6 cellular contexts compared by ENCODE assay signal in the genomic region with DNA sequence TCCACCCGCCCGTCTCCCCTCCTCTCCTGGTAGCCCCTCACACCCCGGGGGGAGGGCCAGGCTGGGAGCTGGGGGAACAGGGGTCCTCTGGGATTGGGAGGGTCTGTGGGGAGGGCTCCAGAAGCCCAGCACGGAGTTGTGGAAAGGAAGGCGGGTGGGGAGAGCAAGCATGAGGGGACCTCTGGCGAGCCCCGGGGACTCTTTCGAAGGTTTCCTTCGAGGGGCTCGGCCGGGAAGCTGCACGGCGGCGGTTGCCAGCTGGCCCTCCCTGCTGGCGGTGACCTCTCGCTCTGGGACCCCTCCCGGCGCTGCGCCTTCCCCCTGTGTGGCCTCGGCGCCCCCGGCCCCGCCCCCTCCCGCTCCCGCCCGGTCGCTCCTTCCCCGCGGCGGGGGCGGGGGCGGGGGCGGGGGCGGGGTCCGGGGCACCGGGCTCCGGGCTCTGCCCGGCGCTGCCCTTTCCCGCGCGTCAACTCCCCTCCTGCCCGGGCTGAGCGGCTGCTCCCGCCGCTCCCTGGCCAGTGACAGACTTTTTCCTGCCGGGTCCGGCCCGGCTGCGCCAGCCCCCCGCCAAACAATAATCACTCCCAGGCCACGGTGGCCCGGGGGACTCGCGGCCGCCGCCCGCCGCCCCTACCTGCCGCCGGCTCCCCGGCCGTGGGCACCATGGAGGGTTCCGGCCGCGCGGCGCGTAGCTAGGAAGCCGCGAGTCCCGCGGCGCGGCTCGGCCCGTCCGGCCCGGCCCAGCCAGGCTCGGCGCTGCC. TPM values are rescaled to one million over a fixed set of nuclear protein-coding genes. Genes with fewer than 3 reads are reported as not detected.
DNase-seq lines count a peak whose midpoint lies in the region; ATAC-seq and TF ChIP-seq lines count a peak whose summit lies in the region.

No MANE protein-coding gene starts in this region.

- peak; percentile 6 for ATAC-seq in gastroesophageal sphincter

- H3K4me3 ChIP-seq in gastroesophageal sphincter (peak overlapping the region; percentile 82 to 94), suprapubic skin (peak overlapping the region; percentile 93)

- peak overlapping the region; percentile 87 to 99 (median 99) for H3K27ac ChIP-seq in gastroesophageal sphincter
- H3K27ac ChIP-seq in suprapubic skin, result peak overlapping the region; percentile 97

- H3K27me3 ChIP-seq in gastroesophageal sphincter (no peaks in the 10 kb centered on the region), suprapubic skin (no peaks in the 10 kb centered on the region)

- H3K9me3 ChIP-seq in gastroesophageal sphincter (no peaks in the 10 kb centered on the region), suprapubic skin (no peaks in the 10 kb centered on the region)

- no peaks in the 10 kb centered on the region for H3K36me3 ChIP-seq in gastroesophageal sphincter
- no peaks in the 10 kb centered on the region for H3K36me3 ChIP-seq in suprapubic skin

- DNase-seq in NCI-H146 (lab: John Stamatoyannopoulos, UW) (peak; percentile 47), NCI-H146 treated with DMSO at 0.1 percent for 48 hours (lab: John Stamatoyannopoulos, UW; ENCODE audit: unreplicated experiment) (no peak), suprapubic skin (ENCODE audit: low spot score in 2 of 2) (no peak), NCI-H1436 (lab: John Stamatoyannopoulos, UW) (no peak), anterior cingulate cortex (lab: John Stamatoyannopoulos, UW) (no peak)

- H3K4me1 ChIP-seq in gastroesophageal sphincter (peaks cover 2 to 79% (median 49%) of the 10 kb centered on the region in 3 donors), suprapubic skin (peaks cover 81% of the 10 kb centered on the region)

- TF ChIP-seq CTCF in gastroesophageal sphincter (IDR thresholded peaks at IDR 0.05) (no peak), suprapubic skin (IDR thresholded peaks at IDR 0.05) (no peak)

- TF ChIP-seq POLR2A in gastroesophageal sphincter (IDR thresholded peaks at IDR 0.05) (peak; percentile 53 to 63), suprapubic skin (IDR thresholded peaks at IDR 0.05) (peak in 1 of 2 donors; percentile 44)

- no peak for TF ChIP-seq EP300 in gastroesophageal sphincter (IDR thresholded peaks at IDR 0.05)
- TF ChIP-seq EP300 in suprapubic skin (IDR thresholded peaks at IDR 0.05), result no peak

- no CpG with 5 or more reads among the region's 81 CpGs for WGBS in gastroesophageal sphincter (ENCODE audit: low coverage in 1 of 2), 2 donors
- 4% methylated on average over 11 of the region's 81 CpGs for WGBS in suprapubic skin

RNA-seq across cellular contexts. Expression of gene CLCF1, which starts 1.0 kb away (rescaled TPM):
- 10 to 100 TPM in 1 of 4 donors, 1 to 10 TPM in 3; 6.1 to 21.7 (median 9.4) TPM for total RNA-seq in gastroesophageal sphincter
- total RNA-seq in suprapubic skin, result 1 to 10 TPM; 2.7 to 5.5 (median 4.0) TPM

RNA-seq across cellular contexts. Expression of gene POLD4, which starts 19.1 kb away (rescaled TPM):
- total RNA-seq in gastroesophageal sphincter (10 to 100 TPM; 65.7 to 87.3 (median 74.4) TPM), suprapubic skin (10 to 100 TPM; 54.5 to 75.7 (median 65.0) TPM)

RNA-seq across cellular contexts. Expression of gene RAD9A, which starts 19.4 kb away (rescaled TPM):
- total RNA-seq in gastroesophageal sphincter (10 to 100 TPM in 2 of 4 donors, 1 to 10 TPM in 2; 8.5 to 16.0 (median 11.1) TPM), suprapubic skin (10 to 100 TPM; 24.1 to 86.9 (median 28.5) TPM)

RNA-seq across cellular contexts. Expression of gene PPP1CA, which starts 29.2 kb away (rescaled TPM):
- total RNA-seq in gastroesophageal sphincter (10 to 100 TPM; 49.9 to 78.6 (median 63.4) TPM), suprapubic skin (100 to 1,000 TPM in 3 of 4 donors, 10 to 100 TPM in 1; 75.6 to 158 (median 121) TPM)

RNA-seq across cellular contexts. Expression of gene TBC1D10C, which starts 31.5 kb away (rescaled TPM):
- total RNA-seq in gastroesophageal sphincter, result 1 to 10 TPM in 3 of 4 donors, under 1 TPM in 1; 0.30 to 2.0 (median 1.5) TPM
- under 1 TPM; 0.26 to 0.64 (median 0.52) TPM for total RNA-seq in suprapubic skin
